1 cellular context compared by ENCODE assay signal in genomic region chrX:154056739-154057367, GRCh38.
A peak's percentile ranks its signal among the peaks of the same experiment; 100 is the strongest.
TF ChIP-seq lines count a peak whose summit lies in the region.

No MANE protein-coding gene starts in this region.

TF ChIP-seq in liver, 16 proteins besides CTCF, POLR2A, EP300 and RAD21:
- no peak for TF ChIP-seq FOXA2 (IDR thresholded peaks at IDR 0.05)
- TF ChIP-seq YY1 (IDR thresholded peaks at IDR 0.05): peak; percentile 29
- TF ChIP-seq, protein P1, sequence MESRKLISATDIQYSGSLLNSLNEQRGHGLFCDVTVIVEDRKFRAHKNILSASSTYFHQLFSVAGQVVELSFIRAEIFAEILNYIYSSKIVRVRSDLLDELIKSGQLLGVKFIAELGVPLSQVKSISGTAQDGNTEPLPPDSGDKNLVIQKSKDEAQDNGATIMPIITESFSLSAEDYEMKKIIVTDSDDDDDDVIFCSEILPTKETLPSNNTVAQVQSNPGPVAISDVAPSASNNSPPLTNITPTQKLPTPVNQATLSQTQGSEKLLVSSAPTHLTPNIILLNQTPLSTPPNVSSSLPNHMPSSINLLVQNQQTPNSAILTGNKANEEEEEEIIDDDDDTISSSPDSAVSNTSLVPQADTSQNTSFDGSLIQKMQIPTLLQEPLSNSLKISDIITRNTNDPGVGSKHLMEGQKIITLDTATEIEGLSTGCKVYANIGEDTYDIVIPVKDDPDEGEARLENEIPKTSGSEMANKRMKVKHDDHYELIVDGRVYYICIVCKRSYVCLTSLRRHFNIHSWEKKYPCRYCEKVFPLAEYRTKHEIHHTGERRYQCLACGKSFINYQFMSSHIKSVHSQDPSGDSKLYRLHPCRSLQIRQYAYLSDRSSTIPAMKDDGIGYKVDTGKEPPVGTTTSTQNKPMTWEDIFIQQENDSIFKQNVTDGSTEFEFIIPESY (IDR thresholded peaks at IDR 0.05): peak; percentile 17
- TF ChIP-seq HNF4A (conservative IDR thresholded peaks at IDR 0.05): peak; percentile 83 to 84
- peak in 1 of 2 donors; percentile 69 for TF ChIP-seq RXRA (IDR thresholded peaks at IDR 0.05)
- TF ChIP-seq EGR1 (IDR thresholded peaks at IDR 0.05; ENCODE audit: low read depth in 2 of 2): peak in 1 of 2 donors; percentile 17
- TF ChIP-seq, protein P2, sequence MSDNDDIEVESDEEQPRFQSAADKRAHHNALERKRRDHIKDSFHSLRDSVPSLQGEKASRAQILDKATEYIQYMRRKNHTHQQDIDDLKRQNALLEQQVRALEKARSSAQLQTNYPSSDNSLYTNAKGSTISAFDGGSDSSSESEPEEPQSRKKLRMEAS (IDR thresholded peaks at IDR 0.05): peak; percentile 73
- peak; percentile 55 for TF ChIP-seq SP1 (IDR thresholded peaks at IDR 0.05)
- peak; percentile 84 for TF ChIP-seq ATF3 (IDR thresholded peaks at IDR 0.05)
- peak; percentile 41 for TF ChIP-seq HNF4G (IDR thresholded peaks at IDR 0.05)
- peak in 1 of 2 donors; percentile 43 for TF ChIP-seq JUND (IDR thresholded peaks at IDR 0.05)
- TF ChIP-seq GABPA (IDR thresholded peaks at IDR 0.05 in 1 of 2, conservative IDR thresholded peaks at IDR 0.05 in 1 of 2): peak in 1 of 2 donors; percentile 45
- TF ChIP-seq, protein P3, sequence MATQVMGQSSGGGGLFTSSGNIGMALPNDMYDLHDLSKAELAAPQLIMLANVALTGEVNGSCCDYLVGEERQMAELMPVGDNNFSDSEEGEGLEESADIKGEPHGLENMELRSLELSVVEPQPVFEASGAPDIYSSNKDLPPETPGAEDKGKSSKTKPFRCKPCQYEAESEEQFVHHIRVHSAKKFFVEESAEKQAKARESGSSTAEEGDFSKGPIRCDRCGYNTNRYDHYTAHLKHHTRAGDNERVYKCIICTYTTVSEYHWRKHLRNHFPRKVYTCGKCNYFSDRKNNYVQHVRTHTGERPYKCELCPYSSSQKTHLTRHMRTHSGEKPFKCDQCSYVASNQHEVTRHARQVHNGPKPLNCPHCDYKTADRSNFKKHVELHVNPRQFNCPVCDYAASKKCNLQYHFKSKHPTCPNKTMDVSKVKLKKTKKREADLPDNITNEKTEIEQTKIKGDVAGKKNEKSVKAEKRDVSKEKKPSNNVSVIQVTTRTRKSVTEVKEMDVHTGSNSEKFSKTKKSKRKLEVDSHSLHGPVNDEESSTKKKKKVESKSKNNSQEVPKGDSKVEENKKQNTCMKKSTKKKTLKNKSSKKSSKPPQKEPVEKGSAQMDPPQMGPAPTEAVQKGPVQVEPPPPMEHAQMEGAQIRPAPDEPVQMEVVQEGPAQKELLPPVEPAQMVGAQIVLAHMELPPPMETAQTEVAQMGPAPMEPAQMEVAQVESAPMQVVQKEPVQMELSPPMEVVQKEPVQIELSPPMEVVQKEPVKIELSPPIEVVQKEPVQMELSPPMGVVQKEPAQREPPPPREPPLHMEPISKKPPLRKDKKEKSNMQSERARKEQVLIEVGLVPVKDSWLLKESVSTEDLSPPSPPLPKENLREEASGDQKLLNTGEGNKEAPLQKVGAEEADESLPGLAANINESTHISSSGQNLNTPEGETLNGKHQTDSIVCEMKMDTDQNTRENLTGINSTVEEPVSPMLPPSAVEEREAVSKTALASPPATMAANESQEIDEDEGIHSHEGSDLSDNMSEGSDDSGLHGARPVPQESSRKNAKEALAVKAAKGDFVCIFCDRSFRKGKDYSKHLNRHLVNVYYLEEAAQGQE (IDR thresholded peaks at IDR 0.05): no peak
- no peak for TF ChIP-seq NR2F2 (IDR thresholded peaks at IDR 0.05)
